1 cellular context compared by ENCODE assay signal in the genomic region with DNA sequence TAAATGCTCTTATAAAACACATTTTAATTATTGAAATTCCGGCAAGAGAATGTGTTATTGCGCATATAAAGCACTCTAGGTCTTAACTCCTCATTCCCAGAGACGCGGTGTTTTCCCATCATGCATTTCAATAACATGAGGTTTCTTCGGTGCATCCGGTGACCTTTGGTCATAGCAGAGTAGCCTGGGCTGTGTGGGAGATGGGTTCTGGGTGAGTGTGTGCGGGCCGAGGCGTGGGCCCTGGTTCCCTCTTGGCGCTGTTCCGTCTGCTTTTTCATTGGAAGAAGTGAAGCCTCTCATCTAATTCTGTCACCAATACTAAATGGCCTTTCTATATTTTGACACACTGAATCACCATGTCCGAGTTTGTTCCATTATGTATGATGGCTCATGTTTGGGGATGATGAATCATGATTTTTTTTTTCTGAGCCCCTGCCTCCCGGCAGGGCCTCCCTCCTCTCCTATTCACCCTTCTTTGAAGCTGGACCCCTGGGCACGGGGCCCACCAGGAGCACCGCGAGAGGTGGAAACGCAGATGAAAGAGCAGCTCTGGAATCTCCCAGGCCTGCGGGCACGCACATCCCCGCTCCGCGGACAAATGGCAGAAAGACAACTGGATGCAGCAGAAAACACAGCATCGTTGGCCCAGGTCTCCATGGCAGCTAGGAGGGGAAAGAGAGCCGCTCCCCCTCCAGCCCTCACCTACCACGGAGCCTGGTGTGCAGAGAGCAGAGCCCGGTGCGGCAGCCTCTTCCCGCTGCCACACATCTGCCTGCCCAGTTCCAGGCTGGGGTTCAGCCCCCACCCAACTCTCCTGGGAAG.
TF ChIP-seq lines count a peak whose summit lies in the region.

No MANE protein-coding gene starts in this region.

TF ChIP-seq in WTC11, 78 proteins besides CTCF, POLR2A, EP300 and RAD21 (continued from another document):
- TF ChIP-seq, protein P1, sequence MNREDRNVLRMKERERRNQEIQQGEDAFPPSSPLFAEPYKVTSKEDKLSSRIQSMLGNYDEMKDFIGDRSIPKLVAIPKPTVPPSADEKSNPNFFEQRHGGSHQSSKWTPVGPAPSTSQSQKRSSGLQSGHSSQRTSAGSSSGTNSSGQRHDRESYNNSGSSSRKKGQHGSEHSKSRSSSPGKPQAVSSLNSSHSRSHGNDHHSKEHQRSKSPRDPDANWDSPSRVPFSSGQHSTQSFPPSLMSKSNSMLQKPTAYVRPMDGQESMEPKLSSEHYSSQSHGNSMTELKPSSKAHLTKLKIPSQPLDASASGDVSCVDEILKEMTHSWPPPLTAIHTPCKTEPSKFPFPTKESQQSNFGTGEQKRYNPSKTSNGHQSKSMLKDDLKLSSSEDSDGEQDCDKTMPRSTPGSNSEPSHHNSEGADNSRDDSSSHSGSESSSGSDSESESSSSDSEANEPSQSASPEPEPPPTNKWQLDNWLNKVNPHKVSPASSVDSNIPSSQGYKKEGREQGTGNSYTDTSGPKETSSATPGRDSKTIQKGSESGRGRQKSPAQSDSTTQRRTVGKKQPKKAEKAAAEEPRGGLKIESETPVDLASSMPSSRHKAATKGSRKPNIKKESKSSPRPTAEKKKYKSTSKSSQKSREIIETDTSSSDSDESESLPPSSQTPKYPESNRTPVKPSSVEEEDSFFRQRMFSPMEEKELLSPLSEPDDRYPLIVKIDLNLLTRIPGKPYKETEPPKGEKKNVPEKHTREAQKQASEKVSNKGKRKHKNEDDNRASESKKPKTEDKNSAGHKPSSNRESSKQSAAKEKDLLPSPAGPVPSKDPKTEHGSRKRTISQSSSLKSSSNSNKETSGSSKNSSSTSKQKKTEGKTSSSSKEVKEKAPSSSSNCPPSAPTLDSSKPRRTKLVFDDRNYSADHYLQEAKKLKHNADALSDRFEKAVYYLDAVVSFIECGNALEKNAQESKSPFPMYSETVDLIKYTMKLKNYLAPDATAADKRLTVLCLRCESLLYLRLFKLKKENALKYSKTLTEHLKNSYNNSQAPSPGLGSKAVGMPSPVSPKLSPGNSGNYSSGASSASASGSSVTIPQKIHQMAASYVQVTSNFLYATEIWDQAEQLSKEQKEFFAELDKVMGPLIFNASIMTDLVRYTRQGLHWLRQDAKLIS (CRISPR knock-in tag; IDR thresholded peaks at IDR 0.05; ENCODE audit: borderline replicate concordance), result no peak
- TF ChIP-seq TCF7 (CRISPR knock-in tag; IDR thresholded peaks at IDR 0.05; ENCODE audit: low read depth) (no peak), ZNF219 (CRISPR knock-in tag; IDR thresholded peaks at IDR 0.05; ENCODE audit: borderline replicate concordance) (no peak), NFATC4 (CRISPR knock-in tag; IDR thresholded peaks at IDR 0.05) (no peak), JUN (CRISPR knock-in tag; IDR thresholded peaks at IDR 0.05) (no peak), SMAD4 (CRISPR knock-in tag; IDR thresholded peaks at IDR 0.05) (no peak)
- TF ChIP-seq, protein P2, sequence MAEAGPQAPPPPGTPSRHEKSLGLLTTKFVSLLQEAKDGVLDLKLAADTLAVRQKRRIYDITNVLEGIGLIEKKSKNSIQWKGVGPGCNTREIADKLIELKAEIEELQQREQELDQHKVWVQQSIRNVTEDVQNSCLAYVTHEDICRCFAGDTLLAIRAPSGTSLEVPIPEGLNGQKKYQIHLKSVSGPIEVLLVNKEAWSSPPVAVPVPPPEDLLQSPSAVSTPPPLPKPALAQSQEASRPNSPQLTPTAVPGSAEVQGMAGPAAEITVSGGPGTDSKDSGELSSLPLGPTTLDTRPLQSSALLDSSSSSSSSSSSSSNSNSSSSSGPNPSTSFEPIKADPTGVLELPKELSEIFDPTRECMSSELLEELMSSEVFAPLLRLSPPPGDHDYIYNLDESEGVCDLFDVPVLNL (CRISPR knock-in tag; IDR thresholded peaks at IDR 0.05; ENCODE audit: borderline replicate concordance, low read depth), result no peak
